ENCODE assay signal across 22 cellular contexts in genomic region chr3:157172746-157173145, GRCh38. TPM values are rescaled to one million over a fixed set of nuclear protein-coding genes. Genes with fewer than 3 reads are reported as not detected.
A peak's percentile ranks its signal among the peaks of the same experiment; 100 is the strongest.
DNase-seq lines count a peak whose midpoint lies in the region; ATAC-seq and TF ChIP-seq lines count a peak whose summit lies in the region.
"Had no signal": no experiment of that assay in that cellular context is flagged by ENCODE, and none has a peak within 500 bp of the region (broad histone marks: within the 10 kb centered on the region; RNA-seq: fewer than 3 reads in every experiment).

No MANE protein-coding gene starts in this region.

- peak overlapping the region; percentile 94 to 99 (median 98); a peak in 21 of 22 replicates for H3K27ac ChIP-seq in BLaER1 treated with 17β-estradiol and CSF1 and Interleukin-3, amounts not matched to agents 10 nM and 100 nM
- H3K27ac ChIP-seq in CD4-positive, alpha-beta memory T cell (ENCODE audit: low read depth, low read length): no peak overlapping the region
- H3K27ac ChIP-seq: adrenal gland, foreskin keratinocyte had no signal

- H3K27ac Mint-ChIP-seq in CD4-positive, alpha-beta memory T cell: peak overlapping the region in 4 of 7 donors; percentile 10 to 79 (median 48)
- H3K27ac Mint-ChIP-seq in activated T-helper 2 cell treated with anti-CD3 and anti-CD28 coated beads, Interferon-gamma antibody, Interleukin-2, Interleukin-4, amounts not matched to agents 10 μg/mL and 5 μg/mL and 100 μg/mL, durations not matched to agents 14 hours and 24 hours and 36 hours: peak overlapping the region; percentile 51
- H3K27ac Mint-ChIP-seq in natural killer cell: peak overlapping the region; percentile 44 to 100
- H3K27ac Mint-ChIP-seq: GM23338 had no signal

- POLR2A ChIA-PET in CD4-positive, alpha-beta memory T cell (lab: Charles Lee; ENCODE audit: partially characterized antibody): interaction anchor here (7.5 kb wide), 1 partner anchor 11 kb away, joined by 676 read pairs; the partner anchor contains the start of gene CCNL1

- intact Hi-C loops in CD4-positive, alpha-beta memory T cell (cut with micrococcal nuclease): loop anchor here (10.0 kb wide), 1 partner anchor 932 kb away; the partner anchor contains the start of gene SHOX2
- intact Hi-C loops in activated T-helper 2 cell treated with anti-CD3 and anti-CD28 coated beads, Interferon-gamma antibody, Interleukin-2, Interleukin-4, amounts not matched to agents 10 μg/mL and 5 μg/mL and 100 μg/mL, durations not matched to agents 14 hours and 24 hours and 36 hours (cut with micrococcal nuclease): no loop called here
- intact Hi-C loops in natural killer cell (cut with micrococcal nuclease): no loop called here

- peaks cover 0 to 10% (median 8%) of the 10 kb centered on the region in 11 experiments; a peak in 18 of 22 replicates for H3K9me3 ChIP-seq in BLaER1 treated with 17β-estradiol and CSF1 and Interleukin-3, amounts not matched to agents 10 nM and 100 nM (replicated peaks in 1 of 11)
- H3K9me3 ChIP-seq in CD4-positive, alpha-beta memory T cell (ENCODE audit: control insufficient read depth in 1 of 2, low read length in 2 of 2): no peaks in the 10 kb centered on the region
- H3K9me3 ChIP-seq: adrenal gland, transverse colon had no signal

- peaks cover 3 to 7% of the 10 kb centered on the region in 2 donors for H3K36me3 Mint-ChIP-seq in CD4-positive, alpha-beta memory T cell
- H3K36me3 Mint-ChIP-seq in activated T-helper 2 cell treated with anti-CD3 and anti-CD28 coated beads, Interferon-gamma antibody, Interleukin-2, Interleukin-4, amounts not matched to agents 10 μg/mL and 5 μg/mL and 100 μg/mL, durations not matched to agents 14 hours and 24 hours and 36 hours (ENCODE audit: low read depth): peaks cover 15% of the 10 kb centered on the region
- no peaks in the 10 kb centered on the region for H3K36me3 Mint-ChIP-seq in natural killer cell
- H3K36me3 Mint-ChIP-seq: IgD-negative memory B cell had no signal

- no peak overlapping the region for H3K4me3 ChIP-seq in BLaER1 treated with 17β-estradiol and CSF1 and Interleukin-3, amounts not matched to agents 10 nM and 100 nM
- no peak overlapping the region for H3K4me3 ChIP-seq in CD4-positive, alpha-beta memory T cell (ENCODE audit: low read length in 2 of 2)
- H3K4me3 ChIP-seq: adrenal gland, GM23338, skin epidermis, transverse colon had no signal

- DNase-seq in CD4-positive, alpha-beta memory T cell: no peak
- no peak for DNase-seq in activated T-helper 2 cell treated with anti-CD3 and anti-CD28 coated beads, Interferon-gamma antibody, Interleukin-2, Interleukin-4, amounts not matched to agents 10 μg/mL and 5 μg/mL and 100 μg/mL, durations not matched to agents 14 hours and 24 hours and 36 hours (ENCODE audit: low spot score)
- DNase-seq in natural killer cell (no peak), NCI-H748 (lab: John Stamatoyannopoulos, UW; ENCODE audit: unreplicated experiment) (no peak), activated gamma-delta T cell (lab: John Stamatoyannopoulos, UW) (no peak)
- DNase-seq: COR-L47; foreskin keratinocyte; kidney glomerular epithelial cell; mesenchymal stem cell; MM.1S; NCI-H1436 treated with DMSO at 0.1 percent for 48 hours; NCI-H2171 treated with DMSO at 0.1 percent for 48 hours; NCI-H526; stimulated activated CD4-positive, alpha-beta T cell treated with anti-CD3 and anti-CD28 coated beads, Interleukin-2, amount 100 ng/mL, for 24 hours; stimulated activated naive CD4-positive, alpha-beta T cell treated with Interleukin-2 at 50 U/mL for 16 hours; transverse colon had no signal

- peaks cover 0 to 2% (median 0%) of the 10 kb centered on the region in 8 donors for H3K9me3 Mint-ChIP-seq in CD4-positive, alpha-beta memory T cell
- H3K9me3 Mint-ChIP-seq in activated T-helper 2 cell treated with anti-CD3 and anti-CD28 coated beads, Interferon-gamma antibody, Interleukin-2, Interleukin-4, amounts not matched to agents 10 μg/mL and 5 μg/mL and 100 μg/mL, durations not matched to agents 14 hours and 24 hours and 36 hours: peaks cover 4% of the 10 kb centered on the region
- no peaks in the 10 kb centered on the region for H3K9me3 Mint-ChIP-seq in natural killer cell
- H3K9me3 Mint-ChIP-seq: IgD-negative memory B cell had no signal

- CTCF ChIA-PET in CD4-positive, alpha-beta memory T cell (lab: Charles Lee; ENCODE audit: partially characterized antibody): interaction anchor here (1.9 kb wide), 1 partner anchor 10 kb away, joined by 7 read pairs; no protein-coding TSS in a partner anchor

- peaks cover 59 to 83% (median 75%) of the 10 kb centered on the region in 10 experiments for H3K4me1 ChIP-seq in BLaER1 treated with 17β-estradiol and CSF1 and Interleukin-3, amounts not matched to agents 10 nM and 100 nM
- peaks cover 22% of the 10 kb centered on the region for H3K4me1 ChIP-seq in CD4-positive, alpha-beta memory T cell (ENCODE audit: insufficient read depth, low read length)

- no peaks in the 10 kb centered on the region for H3K27me3 Mint-ChIP-seq in CD4-positive, alpha-beta memory T cell
- no peaks in the 10 kb centered on the region for H3K27me3 Mint-ChIP-seq in activated T-helper 2 cell treated with anti-CD3 and anti-CD28 coated beads, Interferon-gamma antibody, Interleukin-2, Interleukin-4, amounts not matched to agents 10 μg/mL and 5 μg/mL and 100 μg/mL, durations not matched to agents 14 hours and 24 hours and 36 hours (ENCODE audit: low read depth)
- H3K27me3 Mint-ChIP-seq in natural killer cell (ENCODE audit: low read depth in 2 of 2): peaks cover 9 to 10% of the 10 kb centered on the region in 2 donors
- H3K27me3 Mint-ChIP-seq: IgD-negative memory B cell had no signal

- ATAC-seq in natural killer cell (no peak), HG03196 (IDR thresholded peaks at IDR 0.05; ENCODE audit: unreplicated experiment) (no peak)
- ATAC-seq: foreskin keratinocyte, GM23338 had no signal

- peaks cover 0 to 11% (median 8%) of the 10 kb centered on the region in 11 experiments; a peak in 9 of 22 replicates for H3K36me3 ChIP-seq in BLaER1 treated with 17β-estradiol and CSF1 and Interleukin-3, amounts not matched to agents 10 nM and 100 nM
- H3K36me3 ChIP-seq in CD4-positive, alpha-beta memory T cell (ENCODE audit: insufficient read depth, low read length): no peaks in the 10 kb centered on the region
- H3K36me3 ChIP-seq: adrenal gland, transverse colon had no signal

- no peaks in the 10 kb centered on the region for H3K27me3 ChIP-seq in BLaER1 treated with 17β-estradiol and CSF1 and Interleukin-3, amounts not matched to agents 10 nM and 100 nM
- H3K27me3 ChIP-seq in CD4-positive, alpha-beta memory T cell (ENCODE audit: insufficient read depth, low read length): no peaks in the 10 kb centered on the region
- H3K27me3 ChIP-seq: adrenal gland, foreskin keratinocyte, transverse colon had no signal

- H3K4me3 Mint-ChIP-seq in CD4-positive, alpha-beta memory T cell: peak overlapping the region in 3 of 8 donors; percentile 12 to 53 (median 37)
- peak overlapping the region; percentile 31 for H3K4me3 Mint-ChIP-seq in activated T-helper 2 cell treated with anti-CD3 and anti-CD28 coated beads, Interferon-gamma antibody, Interleukin-2, Interleukin-4, amounts not matched to agents 10 μg/mL and 5 μg/mL and 100 μg/mL, durations not matched to agents 14 hours and 24 hours and 36 hours (ENCODE audit: low read depth)
- peak overlapping the region; percentile 80 for H3K4me3 Mint-ChIP-seq in natural killer cell
- H3K4me3 Mint-ChIP-seq: GM23338 had no signal

- peaks cover 10 to 26% (median 19%) of the 10 kb centered on the region in 4 donors for H3K4me1 Mint-ChIP-seq in CD4-positive, alpha-beta memory T cell
- peaks cover 38% of the 10 kb centered on the region for H3K4me1 Mint-ChIP-seq in activated T-helper 2 cell treated with anti-CD3 and anti-CD28 coated beads, Interferon-gamma antibody, Interleukin-2, Interleukin-4, amounts not matched to agents 10 μg/mL and 5 μg/mL and 100 μg/mL, durations not matched to agents 14 hours and 24 hours and 36 hours (ENCODE audit: low read depth)
- H3K4me1 Mint-ChIP-seq in natural killer cell: peaks cover 21% of the 10 kb centered on the region in 2 donors

- H4K20me1 ChIP-seq in BLaER1 treated with 17β-estradiol and CSF1 and Interleukin-3, amounts not matched to agents 10 nM and 100 nM: no peaks in the 10 kb centered on the region

- no peak for TF ChIP-seq CTCF in natural killer cell (IDR thresholded peaks at IDR 0.05)

- peak overlapping the region in 6 of 11 experiments; percentile 88 to 94 (median 93); a peak in 9 of 22 replicates for H3K9ac ChIP-seq in BLaER1 treated with 17β-estradiol and CSF1 and Interleukin-3, amounts not matched to agents 10 nM and 100 nM

- peak overlapping the region; percentile 74 to 94 (median 87); a peak in 20 of 22 replicates for H3K4me2 ChIP-seq in BLaER1 treated with 17β-estradiol and CSF1 and Interleukin-3, amounts not matched to agents 10 nM and 100 nM
- H3K4me2 ChIP-seq: GM23338 had no signal

RNA-seq across cellular contexts. Expression of gene CCNL1, which starts 12.8 kb away (rescaled TPM):
- total RNA-seq in CD4-positive, alpha-beta memory T cell: 100 to 1,000 TPM; 327 to 330 TPM
- polyA plus RNA-seq in CD4-positive, alpha-beta memory T cell: 10 to 100 TPM; 62.7 to 69.7 TPM
- total RNA-seq in activated T-helper 2 cell treated with anti-CD3 and anti-CD28 coated beads, Interferon-gamma antibody, Interleukin-2, Interleukin-4, amounts not matched to agents 10 μg/mL and 5 μg/mL and 100 μg/mL, durations not matched to agents 14 hours and 24 hours and 36 hours: 160 and 167 TPM in 2 replicates
- 1,000 to 10,000 TPM; 1,104 to 1,331 (median 1,220) TPM for total RNA-seq in natural killer cell
